Comparison of ENCODE assay signal across 14 cellular contexts in genomic region chr1:218659911-218660677, GRCh38.
DNase-seq lines count a peak whose midpoint lies in the region; ATAC-seq and TF ChIP-seq lines count a peak whose summit lies in the region.
"Had no signal": no experiment of that assay in that cellular context is flagged by ENCODE, and none has a peak within 500 bp of the region (broad histone marks: within the 10 kb centered on the region; RNA-seq: fewer than 3 reads in every experiment).

No MANE protein-coding gene starts in this region.

- H2AK5ac ChIP-seq in mesendoderm (ENCODE audit: low read length), result no peak overlapping the region

- H2BK15ac ChIP-seq in mesendoderm (replicated peaks; ENCODE audit: low read depth), result no peak overlapping the region

- no peaks in the 10 kb centered on the region for H3K79me1 ChIP-seq in mesendoderm (ENCODE audit: low read length)

- intact Hi-C loops in mammary epithelial cell (cut with micrococcal nuclease), result no loop called here
- intact Hi-C loops in CD4-positive, alpha-beta memory T cell (cut with micrococcal nuclease), result no loop called here

- CTCF ChIA-PET in mammary epithelial cell (lab: Charles Lee; ENCODE audit: low non-redundant PET) (no interaction called here), GM10248 (lab: Yijun Ruan, JAX) (no interaction called here)
- CTCF ChIA-PET in CD4-positive, alpha-beta memory T cell (lab: Charles Lee; ENCODE audit: partially characterized antibody), result no interaction called here

- TF ChIP-seq CTCF in mammary epithelial cell (conservative IDR thresholded peaks at IDR 0.05 in 1 of 2, IDR thresholded peaks at IDR 0.05 in 1 of 2; ENCODE audit: extremely low read depth in 1 of 2, insufficient read depth in 1 of 2, low read depth in 1 of 2, low read length in 2 of 2) (no peak), GM10248 (IDR thresholded peaks at IDR 0.05; ENCODE audit: control extremely low read depth, extremely low read depth, low read depth, missing control alignments) (no peak)

- H3K4me3 ChIP-seq in mammary epithelial cell (replicated peaks in 1 of 3; ENCODE audit: insufficient read depth in 1 of 3, low read depth in 2 of 3, low read length in 3 of 3) (no peak overlapping the region), mesendoderm (ENCODE audit: low read length) (no peak overlapping the region)
- H3K4me3 ChIP-seq in CD4-positive, alpha-beta memory T cell (ENCODE audit: low read length in 2 of 2), result no peak overlapping the region
- H3K4me3 ChIP-seq: mucosa of descending colon, psoas muscle had no signal

- BruUV-seq in mammary epithelial cell (replicated peaks; lab: Mats Ljungman, UMichigan), result no TSS peak

- H3K4me1 ChIP-seq in mammary epithelial cell (ENCODE audit: insufficient read depth, low read length), result peaks cover 49% of the 10 kb centered on the region
- H3K4me1 ChIP-seq in mesendoderm (ENCODE audit: control insufficient read depth, low read depth, low read length), result no peaks in the 10 kb centered on the region
- H3K4me1 ChIP-seq in CD4-positive, alpha-beta memory T cell (ENCODE audit: insufficient read depth, low read length), result no peaks in the 10 kb centered on the region

- peak overlapping the region; percentile 67 for H3K27ac ChIP-seq in mammary epithelial cell (ENCODE audit: insufficient read depth, low read depth, low read length)
- H3K27ac ChIP-seq in mesendoderm (ENCODE audit: low read depth, low read length), result no peak overlapping the region
- H3K27ac ChIP-seq in CD4-positive, alpha-beta memory T cell (ENCODE audit: low read depth, low read length), result no peak overlapping the region
- H3K27ac ChIP-seq: psoas muscle had no signal

- H3K27me3 ChIP-seq in mammary epithelial cell (ENCODE audit: insufficient read depth, low read length) (no peaks in the 10 kb centered on the region), mesendoderm (ENCODE audit: insufficient read depth, low read length, poor library complexity) (no peaks in the 10 kb centered on the region)
- H3K27me3 ChIP-seq in CD4-positive, alpha-beta memory T cell (ENCODE audit: insufficient read depth, low read length), result no peaks in the 10 kb centered on the region

- POLR2A ChIA-PET in GM10248 (lab: Yijun Ruan, JAX), result no interaction called here
- POLR2A ChIA-PET in CD4-positive, alpha-beta memory T cell (lab: Charles Lee; ENCODE audit: partially characterized antibody), result no interaction called here

- no peaks in the 10 kb centered on the region for H4K20me1 ChIP-seq in mammary epithelial cell (ENCODE audit: insufficient read depth, low read length)

- no peaks in the 10 kb centered on the region for H3K9me3 Mint-ChIP-seq in CD4-positive, alpha-beta memory T cell
- H3K9me3 Mint-ChIP-seq: activated T-helper 2 cell treated with anti-CD3 and anti-CD28 coated beads, Interferon-gamma antibody, Interleukin-2, Interleukin-4, amounts not matched to agents 10 μg/mL and 5 μg/mL and 100 μg/mL, durations not matched to agents 14 hours and 24 hours and 36 hours had no signal

- H3K79me2 ChIP-seq in mammary epithelial cell (ENCODE audit: insufficient read depth, low read length) (no peaks in the 10 kb centered on the region), mesendoderm (ENCODE audit: control insufficient read depth, insufficient read depth, low read length) (no peaks in the 10 kb centered on the region)

- in situ Hi-C loops in mammary epithelial cell (cut with MboI; ENCODE audit: low sequenced_read_pairs in 2 of 2), result no loop called here

- no peak overlapping the region for H4K8ac ChIP-seq in mesendoderm (ENCODE audit: low read depth, low read length)

- H3K9me3 ChIP-seq in mammary epithelial cell (replicated peaks; ENCODE audit: insufficient read depth, low read length), result no peaks in the 10 kb centered on the region
- H3K9me3 ChIP-seq in CD4-positive, alpha-beta memory T cell (ENCODE audit: control insufficient read depth in 1 of 2, low read length in 2 of 2), result no peaks in the 10 kb centered on the region
- H3K9me3 ChIP-seq: mucosa of descending colon, psoas muscle had no signal

- H3K4me1 Mint-ChIP-seq in CD4-positive, alpha-beta memory T cell, result no peaks in the 10 kb centered on the region
- H3K4me1 Mint-ChIP-seq: B cell had no signal

- H3K4me3 Mint-ChIP-seq in CD4-positive, alpha-beta memory T cell, result no peak overlapping the region
- H3K4me3 Mint-ChIP-seq: B cell had no signal

- H3K23ac ChIP-seq in mesendoderm (ENCODE audit: low read length), result no peak overlapping the region

- H3K4me2 ChIP-seq in mammary epithelial cell (ENCODE audit: insufficient read depth, low read depth, low read length) (peak overlapping the region; percentile 46), mesendoderm (ENCODE audit: low read length) (no peak overlapping the region)

- no peak for ATAC-seq in HG03439 (IDR thresholded peaks at IDR 0.05; ENCODE audit: unreplicated experiment)
- ATAC-seq: mucosa of descending colon; psoas muscle; stimulated activated naive CD8-positive, alpha-beta T cell treated with anti-CD3 and anti-CD28 coated beads, Interleukin-15, Interleukin-2, amounts not matched to agents 100 U/mL and 50 U/mL, for 24 hours had no signal

- peaks cover 2 to 3% of the 10 kb centered on the region in 2 donors for H3K27me3 Mint-ChIP-seq in CD4-positive, alpha-beta memory T cell

- TF ChIP-seq RAD21 in Ishikawa (IDR thresholded peaks at IDR 0.05; ENCODE audit: low read depth), result no peak

- no peak overlapping the region for H3K27ac Mint-ChIP-seq in CD4-positive, alpha-beta memory T cell
- H3K27ac Mint-ChIP-seq: activated T-helper 2 cell treated with anti-CD3 and anti-CD28 coated beads, Interferon-gamma antibody, Interleukin-2, Interleukin-4, amounts not matched to agents 10 μg/mL and 5 μg/mL and 100 μg/mL, durations not matched to agents 14 hours and 24 hours and 36 hours; B cell had no signal

- H2AFZ ChIP-seq in mammary epithelial cell (ENCODE audit: low read depth, low read length), result no peak overlapping the region

- no peak overlapping the region for H3K9ac ChIP-seq in mammary epithelial cell (ENCODE audit: insufficient read depth, low read length)
- H3K9ac ChIP-seq in mesendoderm (ENCODE audit: low read length), result no peak overlapping the region

- WGBS in mammary epithelial cell (ENCODE audit: low coverage, missing lambda C conversion rate), result 90% methylated on average over 2 of the region's 2 CpGs
- no CpG with 5 or more reads among the region's 2 CpGs for WGBS in mesendoderm (ENCODE audit: extremely low coverage, insufficient coverage, low lambda C conversion rate)

- H2BK120ac ChIP-seq in mesendoderm (ENCODE audit: low read depth, low read length), result no peak overlapping the region

- H4K5ac ChIP-seq in mesendoderm (ENCODE audit: low read length), result no peak overlapping the region

- H3K18ac ChIP-seq in mesendoderm (ENCODE audit: low read length), result peak overlapping the region; percentile 51

- H3K36me3 ChIP-seq in mammary epithelial cell (ENCODE audit: insufficient read depth, low read length) (no peaks in the 10 kb centered on the region), mesendoderm (ENCODE audit: control insufficient read depth, insufficient read depth, low read length) (no peaks in the 10 kb centered on the region)
- no peaks in the 10 kb centered on the region for H3K36me3 ChIP-seq in CD4-positive, alpha-beta memory T cell (ENCODE audit: insufficient read depth, low read length)

- dilution Hi-C loops in mammary epithelial cell (cut with HindIII; ENCODE audit: low sequenced_read_pairs), result no loop called here

- no peak overlapping the region for H3K56ac ChIP-seq in mesendoderm (ENCODE audit: low read length)

- TF ChIP-seq EP300 in Ishikawa (IDR thresholded peaks at IDR 0.05; ENCODE audit: borderline replicate concordance), result peak; percentile 72

- no peak overlapping the region for H3K4ac ChIP-seq in mesendoderm (ENCODE audit: low read depth, low read length)

- no peaks in the 10 kb centered on the region for H3K36me3 Mint-ChIP-seq in CD4-positive, alpha-beta memory T cell

- H2BK5ac ChIP-seq in mesendoderm (ENCODE audit: low read length), result no peak overlapping the region

- DNase-seq in AG08395 (ENCODE audit: low spot score) (peak; percentile 10), mammary epithelial cell (no peak), mesendoderm (no peak), NCI-H774 (lab: John Stamatoyannopoulos, UW) (no peak), GM10248 (ENCODE audit: extremely low spot score) (no peak)
- DNase-seq in CD4-positive, alpha-beta memory T cell, result no peak
- DNase-seq: mucosa of descending colon; NCI-H1048; psoas muscle; stimulated activated naive CD8-positive, alpha-beta T cell treated with anti-CD3 and anti-CD28 coated beads, Interleukin-15, Interleukin-2, amounts not matched to agents 100 U/mL and 50 U/mL, for 24 hours had no signal

TF ChIP-seq in Ishikawa, 13 proteins besides CTCF, POLR2A, EP300 and RAD21 (continues in another document):
- TF ChIP-seq YY1 (IDR thresholded peaks at IDR 0.05; ENCODE audit: low read depth) (no peak), USF1 (IDR thresholded peaks at IDR 0.05) (peak; percentile 74), CEBPB (IDR thresholded peaks at IDR 0.05) (no peak)
